12 cellular contexts compared by ENCODE assay signal in the genomic region with DNA sequence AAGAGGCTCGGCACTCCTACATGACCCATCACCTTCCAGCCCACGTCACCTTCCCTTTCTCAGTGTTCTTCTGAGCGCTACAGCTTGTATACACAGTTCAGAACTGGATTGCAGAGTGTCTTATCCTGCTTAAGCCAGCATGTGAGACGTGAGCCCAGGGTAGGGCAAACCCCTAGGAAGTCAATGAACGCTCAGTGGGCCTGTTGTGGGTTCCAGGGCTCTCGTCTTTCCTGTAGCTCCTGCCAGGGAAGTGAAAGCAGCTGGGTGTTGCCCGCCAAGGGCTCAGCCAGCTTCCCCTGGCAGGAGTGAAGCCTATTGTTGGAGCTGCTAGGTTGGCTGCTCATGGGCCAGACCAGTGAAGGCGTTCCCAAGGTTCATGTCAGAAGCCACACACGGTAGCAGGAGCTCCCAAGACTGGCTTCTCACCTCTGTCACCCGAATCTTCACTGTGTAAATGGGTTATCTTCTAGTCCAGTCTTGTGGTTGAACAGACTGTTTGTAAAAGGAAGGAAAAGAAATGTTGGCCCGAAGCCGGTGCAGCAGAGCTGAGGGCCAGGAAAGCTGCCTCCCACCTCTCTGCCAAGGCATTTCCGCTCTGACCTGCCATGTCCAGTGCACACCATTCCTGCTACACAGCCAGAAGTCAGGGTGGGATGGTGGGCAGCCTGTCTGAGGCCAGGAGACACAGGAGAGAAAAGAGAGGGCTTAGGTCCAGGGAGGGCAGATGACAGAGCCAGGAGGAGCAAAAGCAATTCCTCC.
DNase-seq lines count a peak whose midpoint lies in the region; ATAC-seq, FAIRE-seq and TF ChIP-seq lines count a peak whose summit lies in the region.
"Had no signal": no experiment of that assay in that cellular context is flagged by ENCODE, and none has a peak within 500 bp of the region (broad histone marks: within the 10 kb centered on the region; RNA-seq: fewer than 3 reads in every experiment).

No MANE protein-coding gene starts in this region.

- ATAC-seq in GM18868 (IDR thresholded peaks at IDR 0.05; ENCODE audit: unreplicated experiment) (peak; percentile 30), K562 (no peak), left lung (peak; percentile 74), HG03442 (IDR thresholded peaks at IDR 0.05; ENCODE audit: unreplicated experiment) (no peak)

- no peak overlapping the region for H2AFZ ChIP-seq in K562 (ENCODE audit: low read depth, low read length)

- TF ChIP-seq EP300 in K562 (IDR thresholded peaks at IDR 0.05; ENCODE audit: low read length): no peak

- TF ChIP-seq POLR2A in K562 (conservative IDR thresholded peaks at IDR 0.05): no peak
- no peak for TF ChIP-seq POLR2A in H54 (IDR thresholded peaks at IDR 0.05; ENCODE audit: low read depth, low read length)

- H3K9me3 Mint-ChIP-seq in progenitor cell of endocrine pancreas (ENCODE audit: low read depth): peaks cover 7% of the 10 kb centered on the region

- intact Hi-C loops in K562 (cut with micrococcal nuclease) (no loop called here), left lung (cut with DNase I) (no loop called here)

- no peaks in the 10 kb centered on the region for H3K4me1 ChIP-seq in K562 (replicated peaks in 1 of 2; ENCODE audit: control insufficient read depth in 2 of 2, insufficient read depth in 2 of 2, low read length in 2 of 2)
- H3K4me1 ChIP-seq in left lung: peaks cover 7 to 43% of the 10 kb centered on the region in 2 donors

- TF ChIP-seq RAD21 in K562 (CRISPR knock-in tag; conservative IDR thresholded peaks at IDR 0.05 in 1 of 2, IDR thresholded peaks at IDR 0.05 in 1 of 2): no peak

- no peaks in the 10 kb centered on the region for H3K27me3 Mint-ChIP-seq in progenitor cell of endocrine pancreas
- H3K27me3 Mint-ChIP-seq: activated naive CD8-positive, alpha-beta T cell had no signal

- no peak for TF ChIP-seq CTCF in K562 (IDR thresholded peaks at IDR 0.05 in 2 of 3, conservative IDR thresholded peaks at IDR 0.05 in 1 of 3; ENCODE audit: insufficient read depth in 2 of 3, low read depth in 1 of 3, low read length in 3 of 3)
- no peak for TF ChIP-seq CTCF in left lung (IDR thresholded peaks at IDR 0.05)
- TF ChIP-seq CTCF in brain microvascular endothelial cell (IDR thresholded peaks at IDR 0.05; ENCODE audit: low read depth, low read length, missing control alignments): no peak
- no peak for TF ChIP-seq CTCF in progenitor cell of endocrine pancreas (IDR thresholded peaks at IDR 0.05; ENCODE audit: unreplicated experiment)

- peaks cover 3% of the 10 kb centered on the region for H3K36me3 Mint-ChIP-seq in progenitor cell of endocrine pancreas (ENCODE audit: insufficient read depth)
- H3K36me3 Mint-ChIP-seq: activated naive CD8-positive, alpha-beta T cell had no signal

- H3K9ac ChIP-seq in K562 (ENCODE audit: insufficient read depth in 1 of 2, low read depth in 2 of 2, low read length in 2 of 2): no peak overlapping the region

- no peak for FAIRE-seq in K562 (lab: Jason Lieb, UNC)
- no peak for FAIRE-seq in H54 (lab: Jason Lieb, UNC)

- peaks cover 5 to 27% of the 10 kb centered on the region in 2 experiments; a peak in 3 of 5 replicates for H3K27me3 ChIP-seq in K562 (ENCODE audit: control insufficient read depth in 2 of 2, insufficient read depth in 2 of 2, low read length in 2 of 2)
- no peaks in the 10 kb centered on the region for H3K27me3 ChIP-seq in left lung
- no peaks in the 10 kb centered on the region for H3K27me3 ChIP-seq in brain microvascular endothelial cell (replicated peaks)

- DNase-seq in K562 (ENCODE audit: extremely low read depth in 1 of 4, low spot score in 3 of 4) (no peak), left lung (peak; percentile 47 to 78), brain microvascular endothelial cell (no peak), H54 (ENCODE audit: insufficient read length, low spot score) (no peak), progenitor cell of endocrine pancreas (ENCODE audit: low spot score, unreplicated experiment) (no peak)
- DNase-seq: erythroblast, HCEC 1CT, NCI-H526 treated with DMSO at 0.1 percent for 48 hours had no signal

- H3K79me2 ChIP-seq in K562 (ENCODE audit: control insufficient read depth, insufficient read depth, low read length): no peaks in the 10 kb centered on the region

- H3K4me3 ChIP-seq in K562: no peak overlapping the region
- H3K4me3 ChIP-seq in left lung: no peak overlapping the region
- H3K4me3 ChIP-seq in skin epidermis: no peak overlapping the region
- no peak overlapping the region for H3K4me3 ChIP-seq in brain microvascular endothelial cell (ENCODE audit: low read depth, low read length)

- H3K4me3 Mint-ChIP-seq in progenitor cell of endocrine pancreas (ENCODE audit: low read depth): no peak overlapping the region
- H3K4me3 Mint-ChIP-seq: activated naive CD8-positive, alpha-beta T cell had no signal

- H3K36me3 ChIP-seq in K562 (ENCODE audit: control insufficient read depth, insufficient read depth, low read length) (no peaks in the 10 kb centered on the region), left lung (no peaks in the 10 kb centered on the region), brain microvascular endothelial cell (replicated peaks) (no peaks in the 10 kb centered on the region)

- H3K4me2 ChIP-seq in K562 (ENCODE audit: insufficient read depth, low read length): no peak overlapping the region

- H3K9me3 ChIP-seq in K562 (replicated peaks; ENCODE audit: control insufficient read depth, insufficient read depth, low read depth, low read length): no peaks in the 10 kb centered on the region
- H3K9me3 ChIP-seq in left lung: peaks cover 0 to 8% of the 10 kb centered on the region in 2 donors

- POLR2A ChIA-PET in K562 (lab: Yijun Ruan, JAX): interaction anchor here (1.1 to 1.3 kb wide), 2 partner anchors 8 to 22 kb away, joined by 3 to 5 read pairs; no protein-coding TSS in a partner anchor

- 3% methylated on average over 13 of the region's 13 CpGs for WGBS in K562 (ENCODE audit: insufficient coverage, low coverage, missing lambda C conversion rate)

- CTCF ChIA-PET in K562 (lab: Yijun Ruan, JAX; ENCODE audit: low intra/inter-chr PET ratio): no interaction called here

- H3K27ac ChIP-seq in K562 (ENCODE audit: extremely low read depth, low read depth, low read length) (no peak overlapping the region), left lung (peak overlapping the region; percentile 20 to 74), skin epidermis (peak overlapping the region in 16 of 21 experiments; percentile 3 to 76 (median 52)), brain microvascular endothelial cell (no peak overlapping the region)

- in situ Hi-C loops in K562 (cut with MboI) (no loop called here), brain microvascular endothelial cell (cut with HindIII; ENCODE audit: low pct_ligation_motif_present, low sequenced_read_pairs) (loop anchor here (25.0 kb wide), 1 partner anchor 443 kb away; no protein-coding TSS in a partner anchor)

- BruUV-seq in K562 (replicated peaks; lab: Mats Ljungman, UMichigan): no TSS peak

- H3K9me1 ChIP-seq in K562 (ENCODE audit: control insufficient read depth, insufficient read depth, low read length): no peaks in the 10 kb centered on the region

- no peaks in the 10 kb centered on the region for H4K20me1 ChIP-seq in K562 (replicated peaks; ENCODE audit: control insufficient read depth, insufficient read depth, low read length)

- H3K27ac Mint-ChIP-seq in progenitor cell of endocrine pancreas: no peak overlapping the region
- H3K27ac Mint-ChIP-seq: activated naive CD8-positive, alpha-beta T cell had no signal

- peaks cover 31% of the 10 kb centered on the region for H3K4me1 Mint-ChIP-seq in progenitor cell of endocrine pancreas (ENCODE audit: low read depth)

TF ChIP-seq in K562, 482 proteins besides CTCF, POLR2A, EP300 and RAD21:
- TF ChIP-seq CREBBP (IDR thresholded peaks at IDR 0.05; ENCODE audit: low read depth, low read length): no peak
- no peak for TF ChIP-seq HDAC2 (IDR thresholded peaks at IDR 0.05)
- no peak for TF ChIP-seq ZNF77 (CRISPR knock-in tag; IDR thresholded peaks at IDR 0.05)
- TF ChIP-seq EWSR1 (IDR thresholded peaks at IDR 0.05; ENCODE audit: borderline replicate concordance, low read depth, partially characterized antibody): no peak
- TF ChIP-seq ILK (tag; IDR thresholded peaks at IDR 0.05; ENCODE audit: borderline replicate concordance, low read depth): no peak
- peak; percentile 92 for TF ChIP-seq ZBTB17 (CRISPR knock-in tag; IDR thresholded peaks at IDR 0.05)
- TF ChIP-seq TAF15 (IDR thresholded peaks at IDR 0.05; ENCODE audit: low read depth, low read length): no peak

Comparison
In these comparisons a context has a peak if more than half of its experiments do, and no peak if none do; other contexts are left out.
1. ATAC-seq: peak in GM18868 (single experiment) and left lung (single experiment); none in K562 (single experiment) and HG03442 (single experiment).
2. DNase-seq: peak in left lung (2 of 2); none in K562 (0 of 4), brain microvascular endothelial cell (single experiment), H54 (single experiment) and progenitor cell of endocrine pancreas (single experiment).
3. H3K27ac ChIP-seq: peak in left lung (2 of 2) and skin epidermis (16 of 21); none in K562 (single experiment) and brain microvascular endothelial cell (single experiment).